In genomic region chr9:16484744-16485143, GRCh38 we compare ENCODE assay signal across 18 cellular contexts.
DNase-seq lines count a peak whose midpoint lies in the region; ATAC-seq and TF ChIP-seq lines count a peak whose summit lies in the region.
"Had no signal": no experiment of that assay in that cellular context is flagged by ENCODE, and none has a peak within 500 bp of the region (broad histone marks: within the 10 kb centered on the region; RNA-seq: fewer than 3 reads in every experiment).

No MANE protein-coding gene starts in this region.

- H3K36me3 ChIP-seq in uterus = no peaks in the 10 kb centered on the region
- H3K36me3 ChIP-seq: SJSA1 had no signal

- no peaks in the 10 kb centered on the region for H3K27me3 ChIP-seq in uterus
- H3K27me3 ChIP-seq: BLaER1, SJSA1 had no signal

- intact Hi-C loops in uterus (cut with DNase I; ENCODE audit: low total_unique reads) = no loop called here

- peaks cover 0 to 12% of the 10 kb centered on the region in 2 donors for H3K4me1 ChIP-seq in uterus
- H3K4me1 ChIP-seq: BLaER1, SJSA1 had no signal

- TF ChIP-seq CTCF in choroid plexus epithelial cell (conservative IDR thresholded peaks at IDR 0.05; ENCODE audit: low read depth, low read length) = no peak
- TF ChIP-seq CTCF in uterus (IDR thresholded peaks at IDR 0.05) = no peak

- H3K27ac ChIP-seq in uterus = peak overlapping the region; percentile 12 to 52
- H3K27ac ChIP-seq: BLaER1, SJSA1, VCaP had no signal

- DNase-seq in NCI-H748 (lab: John Stamatoyannopoulos, UW; ENCODE audit: unreplicated experiment) (peak; percentile 8), NCI-H748 treated with DMSO at 0.1 percent for 48 hours (lab: John Stamatoyannopoulos, UW) (no peak), choroid plexus epithelial cell (ENCODE audit: low read depth) (peak; percentile 53), iris pigment epithelial cell (ENCODE audit: low read depth) (peak; percentile 86), uterus (no peak), AML-193 (lab: John Stamatoyannopoulos, UW) (no peak)
- DNase-seq: activated CD4-positive, alpha-beta T cell treated with anti-CD3 and anti-CD28 coated beads, Interleukin-2, amount 50 U/mL, for 48 hours; activated effector memory CD4-positive, alpha-beta T cell treated with Interleukin-2 at 50 U/mL for 16 hours; activated naive CD8-positive, alpha-beta T cell treated with anti-CD3 and anti-CD28 coated beads, Interleukin-2, amount 50 U/mL, for 24 hours; erythroblast; NK-92 treated with Interleukin-12 subunit alpha and Interleukin-12 subunit beta, amount 100 ng/mL, for 24 hours had no signal

- no peak for TF ChIP-seq POLR2A in uterus (IDR thresholded peaks at IDR 0.05)

- H3K4me3 ChIP-seq in choroid plexus epithelial cell (ENCODE audit: low read depth, low read length) (no peak overlapping the region), uterus (no peak overlapping the region)
- H3K4me3 ChIP-seq: BLaER1, K562, SJSA1 had no signal

- no peaks in the 10 kb centered on the region for H3K9me3 ChIP-seq in uterus
- H3K9me3 ChIP-seq: BLaER1, SJSA1 had no signal

- ATAC-seq in GM18858 (IDR thresholded peaks at IDR 0.05; ENCODE audit: unreplicated experiment) (no peak), HG03378 (IDR thresholded peaks at IDR 0.05; ENCODE audit: unreplicated experiment) (no peak)
- ATAC-seq: activated naive CD8-positive, alpha-beta T cell treated with anti-CD3 and anti-CD28 coated beads, Interleukin-2, amount 50 U/mL, for 24 hours; K562; Panc1 had no signal

Comparison
In these comparisons a context has a peak if more than half of its experiments do, and no peak if none do; other contexts are left out.
1. DNase-seq: peak in NCI-H748 (single experiment), choroid plexus epithelial cell (single experiment) and iris pigment epithelial cell (single experiment); none in NCI-H748 treated with DMSO at 0.1 percent for 48 hours (single experiment), uterus (0 of 2) and AML-193 (0 of 2).